Comparison of ENCODE assay signal across 1 cellular context in genomic region chr19:46746281-46746965, GRCh38.
TF ChIP-seq lines count a peak whose summit lies in the region.

TSS of gene STRN4 (minus strand) at chr19:46746450. CDS start at chr19:46746430, 20 bp downstream.

TF ChIP-seq in K562, 482 proteins besides CTCF, POLR2A, EP300 and RAD21 (continued from another document and continues in another):
- TF ChIP-seq MGA (IDR thresholded peaks at IDR 0.05) (no peak), ZBTB8A (IDR thresholded peaks at IDR 0.05; ENCODE audit: partially characterized antibody) (no peak), ZNF639 (CRISPR knock-in tag; conservative IDR thresholded peaks at IDR 0.05 in 1 of 2, IDR thresholded peaks at IDR 0.05 in 1 of 2) (peak in 1 of 2 experiments; percentile 46; a peak in 1 of 4 replicates), RBM17 (IDR thresholded peaks at IDR 0.05; ENCODE audit: borderline replicate concordance, low read depth, low read length) (no peak), ZBTB17 (CRISPR knock-in tag; IDR thresholded peaks at IDR 0.05) (no peak), ZNF696 (CRISPR knock-in tag; conservative IDR thresholded peaks at IDR 0.05) (no peak), RFX7 (CRISPR knock-in tag; IDR thresholded peaks at IDR 0.05) (no peak), ADNP (tag; IDR thresholded peaks at IDR 0.05) (no peak), E2F8 (IDR thresholded peaks at IDR 0.05; ENCODE audit: low read depth, partially characterized antibody) (no peak), CSDE1 (IDR thresholded peaks at IDR 0.05) (peak in 1 of 2 experiments; percentile 90; a peak in 2 of 4 replicates), SRSF1 (IDR thresholded peaks at IDR 0.05; ENCODE audit: low read depth, low read length) (no peak), XRCC5 (IDR thresholded peaks at IDR 0.05; ENCODE audit: low read depth, low read length) (no peak), ZNF146 (CRISPR knock-in tag; IDR thresholded peaks at IDR 0.05; ENCODE audit: unreplicated experiment) (no peak), TRIM28 (IDR thresholded peaks at IDR 0.05) (no peak), ZFX (CRISPR knock-in tag; IDR thresholded peaks at IDR 0.05) (no peak), PRMT5 (CRISPR knock-in tag; IDR thresholded peaks at IDR 0.05) (no peak), RNF2 (IDR thresholded peaks at IDR 0.05) (no peak), NRF1 (conservative IDR thresholded peaks at IDR 0.05 in 1 of 2, IDR thresholded peaks at IDR 0.05 in 1 of 2) (peak; percentile 29 to 69; a peak in 2 of 4 replicates), ZNF518B (CRISPR knock-in tag; IDR thresholded peaks at IDR 0.05) (no peak), SAFB (IDR thresholded peaks at IDR 0.05; ENCODE audit: borderline replicate concordance, low read depth, low read length) (no peak), CHCHD3 (CRISPR knock-in tag; IDR thresholded peaks at IDR 0.05) (no peak), ETV6 (IDR thresholded peaks at IDR 0.05; ENCODE audit: borderline replicate concordance in 1 of 2, low read depth in 2 of 2, low read length in 1 of 2) (no peak), ETV6 (CRISPR knock-in tag; IDR thresholded peaks at IDR 0.05; ENCODE audit: borderline replicate concordance) (no peak), RBM39 (optimal IDR thresholded peaks at IDR 0.05; ENCODE audit: low read depth, low read length) (no peak), ARID1B (IDR thresholded peaks at IDR 0.05) (no peak), BRF2 (IDR thresholded peaks at IDR 0.05; ENCODE audit: borderline replicate concordance, insufficient read depth, insufficient read length) (no peak), TAF9B (IDR thresholded peaks at IDR 0.05; ENCODE audit: partially characterized antibody) (no peak), CUX1 (CRISPR knock-in tag; IDR thresholded peaks at IDR 0.05) (no peak), CGGBP1 (CRISPR knock-in tag; IDR thresholded peaks at IDR 0.05) (no peak)
